In genomic region chr7:123643495-123644428, GRCh38 we compare ENCODE assay signal across 9 cellular contexts. TPM values are rescaled to one million over a fixed set of nuclear protein-coding genes. Genes with fewer than 3 reads are reported as not detected.
A peak's percentile ranks its signal among the peaks of the same experiment; 100 is the strongest.
DNase-seq lines count a peak whose midpoint lies in the region; ATAC-seq and TF ChIP-seq lines count a peak whose summit lies in the region.
"Had no signal": no experiment of that assay in that cellular context is flagged by ENCODE, and none has a peak within 500 bp of the region (broad histone marks: within the 10 kb centered on the region; RNA-seq: fewer than 3 reads in every experiment).

No MANE protein-coding gene starts in this region.

- no peaks in the 10 kb centered on the region for H3K9me3 Mint-ChIP-seq in activated T-helper 17 cell treated with anti-CD3 and anti-CD28 coated beads, Interleukin-2, amount 50 U/mL, for 72 hours
- no peaks in the 10 kb centered on the region for H3K9me3 Mint-ChIP-seq in natural killer cell
- H3K9me3 Mint-ChIP-seq: stimulated activated naive CD8-positive, alpha-beta T cell treated with anti-CD3 and anti-CD28 coated beads, Interleukin-15, Interleukin-2, amounts not matched to agents 100 ng/mL and 50 ng/mL, for 24 hours had no signal

- H3K4me1 Mint-ChIP-seq in activated T-helper 17 cell treated with anti-CD3 and anti-CD28 coated beads, Interleukin-2, amount 50 U/mL, for 72 hours: no peaks in the 10 kb centered on the region
- no peaks in the 10 kb centered on the region for H3K4me1 Mint-ChIP-seq in natural killer cell

- CTCF ChIA-PET in BJ (lab: Yijun Ruan, JAX): interaction anchor here (0.6 to 2.0 kb wide), 5 partner anchors 12 to 474 kb away, joined by 3 to 11 read pairs (median 6); partner anchors contain the start of gene LMOD2

- DNase-seq in BJ (ENCODE audit: low read depth) (peak; percentile 2), NCI-H1417 (lab: John Stamatoyannopoulos, UW) (peak; percentile 74 to 96 (median 85)), astrocyte of the hippocampus (ENCODE audit: low read depth, low spot score) (peak; percentile 75), kidney tubule cell (ENCODE audit: low spot score) (peak; percentile 46), dorsolateral prefrontal cortex (no peak), natural killer cell (no peak)

- no peak overlapping the region for H3K27ac Mint-ChIP-seq in activated T-helper 17 cell treated with anti-CD3 and anti-CD28 coated beads, Interleukin-2, amount 50 U/mL, for 72 hours
- no peak overlapping the region for H3K27ac Mint-ChIP-seq in natural killer cell
- H3K27ac Mint-ChIP-seq: stimulated activated naive CD8-positive, alpha-beta T cell treated with anti-CD3 and anti-CD28 coated beads, Interleukin-15, Interleukin-2, amounts not matched to agents 100 ng/mL and 50 ng/mL, for 24 hours had no signal

- no peak for ATAC-seq in activated T-helper 17 cell treated with anti-CD3 and anti-CD28 coated beads, Interleukin-2, amount 50 U/mL, for 72 hours (replicated peaks)
- ATAC-seq in HG03460 (IDR thresholded peaks at IDR 0.05; ENCODE audit: unreplicated experiment): no peak
- ATAC-seq in natural killer cell: no peak

- H3K4me3 ChIP-seq in BJ (ENCODE audit: low read depth, low read length) (peak overlapping the region; percentile 15), dorsolateral prefrontal cortex (peak overlapping the region in 5 of 59 donors; percentile 0 to 26 (median 20))

- H3K27me3 Mint-ChIP-seq in activated T-helper 17 cell treated with anti-CD3 and anti-CD28 coated beads, Interleukin-2, amount 50 U/mL, for 72 hours: peaks cover 26% of the 10 kb centered on the region
- peaks cover 15 to 37% of the 10 kb centered on the region in 2 donors for H3K27me3 Mint-ChIP-seq in natural killer cell (ENCODE audit: low read depth in 2 of 2)

- no peak for TF ChIP-seq CTCF in BJ (IDR thresholded peaks at IDR 0.05; ENCODE audit: insufficient read depth, low read depth, low read length)
- no peak for TF ChIP-seq CTCF in dorsolateral prefrontal cortex (IDR thresholded peaks at IDR 0.05 in 54 of 56, conservative IDR thresholded peaks at IDR 0.05 in 2 of 56; ENCODE audit: low read depth in 1 of 56, partially characterized antibody in 56 of 56)
- no peak for TF ChIP-seq CTCF in natural killer cell (IDR thresholded peaks at IDR 0.05)

- no peaks in the 10 kb centered on the region for H3K36me3 ChIP-seq in BJ (ENCODE audit: control insufficient read depth, insufficient read depth, low read length)

- intact Hi-C loops in dorsolateral prefrontal cortex (cut with DNase I) (no loop called here), natural killer cell (cut with micrococcal nuclease) (no loop called here)

- POLR2A ChIA-PET in BJ (lab: Charles Lee): no interaction called here

- no peak overlapping the region for H3K4me3 Mint-ChIP-seq in activated T-helper 17 cell treated with anti-CD3 and anti-CD28 coated beads, Interleukin-2, amount 50 U/mL, for 72 hours
- no peak overlapping the region for H3K4me3 Mint-ChIP-seq in natural killer cell
- H3K4me3 Mint-ChIP-seq: stimulated activated naive CD8-positive, alpha-beta T cell treated with anti-CD3 and anti-CD28 coated beads, Interleukin-15, Interleukin-2, amounts not matched to agents 100 ng/mL and 50 ng/mL, for 24 hours had no signal

- no peaks in the 10 kb centered on the region for H3K36me3 Mint-ChIP-seq in activated T-helper 17 cell treated with anti-CD3 and anti-CD28 coated beads, Interleukin-2, amount 50 U/mL, for 72 hours (ENCODE audit: low read depth)
- no peaks in the 10 kb centered on the region for H3K36me3 Mint-ChIP-seq in natural killer cell

- H3K27ac ChIP-seq in dorsolateral prefrontal cortex: no peak overlapping the region

- H3K27me3 ChIP-seq in BJ (ENCODE audit: control insufficient read depth, insufficient read depth, low read length): no peaks in the 10 kb centered on the region
- peaks cover 0 to 3% (median 0%) of the 10 kb centered on the region in 45 donors for H3K27me3 ChIP-seq in dorsolateral prefrontal cortex

RNA-seq across cellular contexts. Expression of gene LMOD2, which starts 11.9 kb away (rescaled TPM):
- not detected in 2 replicates for polyA plus RNA-seq in BJ (2011; rRNA removed)
- polyA minus RNA-seq in BJ (2011; rRNA and poly(A)+ RNA removed): not detected in 2 replicates
- not detected for total RNA-seq in activated T-helper 17 cell treated with anti-CD3 and anti-CD28 coated beads, Interleukin-2, amount 50 U/mL, for 72 hours
- total RNA-seq in dorsolateral prefrontal cortex: not detected
- not detected for total RNA-seq in natural killer cell

RNA-seq across cellular contexts. Expression of gene ASB15, which starts 42.1 kb away (rescaled TPM):
- polyA plus RNA-seq in BJ (2011; rRNA removed): not detected in 2 replicates
- polyA minus RNA-seq in BJ (2011; rRNA and poly(A)+ RNA removed): not detected in 2 replicates
- not detected for total RNA-seq in activated T-helper 17 cell treated with anti-CD3 and anti-CD28 coated beads, Interleukin-2, amount 50 U/mL, for 72 hours
- total RNA-seq in dorsolateral prefrontal cortex (not detected), natural killer cell (not detected)

Comparison
In these comparisons a context has a peak if more than half of its experiments do, and no peak if none do; other contexts are left out.
1. DNase-seq: peak in BJ (single experiment), NCI-H1417 (3 of 3), astrocyte of the hippocampus (single experiment) and kidney tubule cell (single experiment); none in dorsolateral prefrontal cortex (0 of 10) and natural killer cell (single experiment).